9 cellular contexts compared by ENCODE assay signal in genomic region chr4:186936496-186937375, GRCh38.
A peak's percentile ranks its signal among the peaks of the same experiment; 100 is the strongest.
DNase-seq lines count a peak whose midpoint lies in the region; ATAC-seq, FAIRE-seq and TF ChIP-seq lines count a peak whose summit lies in the region.
"Had no signal": no experiment of that assay in that cellular context is flagged by ENCODE, and none has a peak within 500 bp of the region (broad histone marks: within the 10 kb centered on the region; RNA-seq: fewer than 3 reads in every experiment).

No MANE protein-coding gene starts in this region.

- peak overlapping the region; percentile 94 for H3K27ac ChIP-seq in SJSA1
- H3K27ac ChIP-seq in rectal smooth muscle tissue (ENCODE audit: low read depth, low read length) = peak overlapping the region; percentile 74
- no peak overlapping the region for H3K27ac ChIP-seq in dorsolateral prefrontal cortex

- no peaks in the 10 kb centered on the region for H3K9me3 ChIP-seq in SJSA1 (replicated peaks)

- intact Hi-C loops in activated CD8-positive, alpha-beta T cell treated with anti-CD3 and anti-CD28 coated beads for 36 hours (cut with micrococcal nuclease) = no loop called here
- intact Hi-C loops in dorsolateral prefrontal cortex (cut with DNase I) = no loop called here

- no peak for ATAC-seq in activated CD8-positive, alpha-beta T cell treated with anti-CD3 and anti-CD28 coated beads for 36 hours
- ATAC-seq: T-cell had no signal

- H3K27me3 Mint-ChIP-seq in activated CD8-positive, alpha-beta T cell treated with anti-CD3 and anti-CD28 coated beads for 36 hours = no peaks in the 10 kb centered on the region
- H3K27me3 Mint-ChIP-seq: T-cell had no signal

- no peak for FAIRE-seq in GM19239 (lab: Jason Lieb, UNC)

- no peaks in the 10 kb centered on the region for H3K36me3 ChIP-seq in SJSA1
- H3K36me3 ChIP-seq in rectal smooth muscle tissue (ENCODE audit: control insufficient read depth, insufficient read depth, low read length) = no peaks in the 10 kb centered on the region

- POLR2A ChIA-PET in activated CD8-positive, alpha-beta T cell treated with anti-CD3 and anti-CD28 coated beads for 36 hours (lab: Charles Lee) = no interaction called here

- DNase-seq in EL = peak; percentile 54
- peak in 1 of 2 experiments; percentile 92 for DNase-seq in SJSA1 (ENCODE audit: low read depth in 1 of 2, low spot score in 2 of 2)
- DNase-seq in fibroblast of villous mesenchyme (ENCODE audit: low read depth) = peak; percentile 86
- no peak for DNase-seq in activated CD8-positive, alpha-beta T cell treated with anti-CD3 and anti-CD28 coated beads for 36 hours
- no peak for DNase-seq in NCI-H82 treated with DMSO at 0.1 percent for 48 hours (lab: John Stamatoyannopoulos, UW; ENCODE audit: unreplicated experiment)
- no peak for DNase-seq in dorsolateral prefrontal cortex
- no peak for DNase-seq in GM19239 (ENCODE audit: insufficient read length, low spot score)
- DNase-seq: T-cell had no signal

- H3K4me3 ChIP-seq in SJSA1 (peak overlapping the region; percentile 16), fibroblast of villous mesenchyme (ENCODE audit: low read depth, low read length) (no peak overlapping the region), rectal smooth muscle tissue (ENCODE audit: low read length) (no peak overlapping the region), dorsolateral prefrontal cortex (no peak overlapping the region)

- no peaks in the 10 kb centered on the region for H3K4me1 Mint-ChIP-seq in activated CD8-positive, alpha-beta T cell treated with anti-CD3 and anti-CD28 coated beads for 36 hours (ENCODE audit: low read depth)
- H3K4me1 Mint-ChIP-seq: T-cell had no signal

- H3K27me3 ChIP-seq in SJSA1 (replicated peaks) (no peaks in the 10 kb centered on the region), rectal smooth muscle tissue (ENCODE audit: control insufficient read depth, insufficient read depth, low read length) (no peaks in the 10 kb centered on the region), dorsolateral prefrontal cortex (peaks cover 0 to 12% (median 0%) of the 10 kb centered on the region in 45 donors)

- H3K4me1 ChIP-seq in SJSA1 (replicated peaks) = peaks cover 41% of the 10 kb centered on the region
- H3K4me1 ChIP-seq in rectal smooth muscle tissue (ENCODE audit: control insufficient read depth, insufficient read depth, low read length) = peaks cover 20% of the 10 kb centered on the region

- no peak overlapping the region for H3K9ac ChIP-seq in rectal smooth muscle tissue (ENCODE audit: low read length)

- CTCF ChIA-PET in activated CD8-positive, alpha-beta T cell treated with anti-CD3 and anti-CD28 coated beads for 36 hours (lab: Charles Lee) = no interaction called here

- H3K27ac Mint-ChIP-seq in activated CD8-positive, alpha-beta T cell treated with anti-CD3 and anti-CD28 coated beads for 36 hours = no peak overlapping the region
- H3K27ac Mint-ChIP-seq: T-cell had no signal

- TF ChIP-seq CTCF in fibroblast of villous mesenchyme (IDR thresholded peaks at IDR 0.05; ENCODE audit: insufficient read depth, low read depth, low read length) (peak; percentile 21), dorsolateral prefrontal cortex (IDR thresholded peaks at IDR 0.05 in 54 of 56, conservative IDR thresholded peaks at IDR 0.05 in 2 of 56; ENCODE audit: low read depth in 1 of 56, partially characterized antibody in 56 of 56) (no peak)
- TF ChIP-seq CTCF in activated CD8-positive, alpha-beta T cell treated with anti-CD3 and anti-CD28 coated beads for 36 hours (IDR thresholded peaks at IDR 0.05) = no peak

- no peaks in the 10 kb centered on the region for H3K36me3 Mint-ChIP-seq in activated CD8-positive, alpha-beta T cell treated with anti-CD3 and anti-CD28 coated beads for 36 hours (ENCODE audit: low read depth)
- H3K36me3 Mint-ChIP-seq: T-cell had no signal

- no peak overlapping the region for H3K4me3 Mint-ChIP-seq in activated CD8-positive, alpha-beta T cell treated with anti-CD3 and anti-CD28 coated beads for 36 hours
- H3K4me3 Mint-ChIP-seq: T-cell had no signal

- peaks cover 1% of the 10 kb centered on the region for H3K9me3 Mint-ChIP-seq in activated CD8-positive, alpha-beta T cell treated with anti-CD3 and anti-CD28 coated beads for 36 hours

Comparison
In these comparisons a context has a peak if more than half of its experiments do, and no peak if none do; other contexts are left out.
1. DNase-seq: peak in EL (single experiment) and fibroblast of villous mesenchyme (single experiment); none in activated CD8-positive, alpha-beta T cell treated with anti-CD3 and anti-CD28 coated beads for 36 hours (single experiment), NCI-H82 treated with DMSO at 0.1 percent for 48 hours (single experiment), dorsolateral prefrontal cortex (0 of 10) and GM19239 (single experiment).
2. H3K27ac ChIP-seq: peak in SJSA1 (single experiment) and rectal smooth muscle tissue (single experiment); none in dorsolateral prefrontal cortex (0 of 59).